In genomic region chr5:115169392-115170127, GRCh38 we compare ENCODE assay signal across 8 cellular contexts. TPM values are rescaled to one million over a fixed set of nuclear protein-coding genes. Genes with fewer than 3 reads are reported as not detected.
DNase-seq lines count a peak whose midpoint lies in the region; ATAC-seq, FAIRE-seq and TF ChIP-seq lines count a peak whose summit lies in the region.

TRIM36 (minus strand) TSS chr5:115169908; CDS start chr5:115169634, 274 bp downstream.

- peak within 1 kb of the TSS; percentile 65 to 89 for H3K27ac ChIP-seq in coronary artery
- peak within 1 kb of the TSS; percentile 40 to 61 for H3K27ac ChIP-seq in left lung

- FAIRE-seq in GM19239 (lab: Jason Lieb, UNC) = peak; percentile 94

- DNase-seq in BJ (ENCODE audit: low read depth) (peak; percentile 50), GM19239 (ENCODE audit: insufficient read length, low spot score) (peak; percentile 78), NCI-H510A (lab: John Stamatoyannopoulos, UW) (peak; percentile 77), coronary artery (ENCODE audit: low spot score) (peak; percentile 96), left lung (peak; percentile 95 to 98)
- DNase-seq in activated CD4-positive, alpha-beta T cell treated with anti-CD3 and anti-CD28 coated beads for 48 hours = peak; percentile 95
- peak; percentile 90 to 96 for DNase-seq in stimulated activated CD4-positive, alpha-beta T cell treated with anti-CD3 and anti-CD28 coated beads, Interleukin-2, amount 100 ng/mL, for 24 hours

- CTCF ChIA-PET in BJ (lab: Yijun Ruan, JAX) = interaction anchor here (1.2 kb wide), 2 partner anchors 17 to 55 kb away, joined by 3 to 4 read pairs; no protein-coding TSS in a partner anchor

- peak within 1 kb of the TSS; percentile 68 for H3K4me3 ChIP-seq in BJ (ENCODE audit: low read depth, low read length)
- peak within 1 kb of the TSS; percentile 92 for H3K4me3 ChIP-seq in coronary artery
- peak within 1 kb of the TSS; percentile 73 to 90 for H3K4me3 ChIP-seq in left lung

- H3K9me3 ChIP-seq in left lung = no peaks in the 10 kb centered on the region

- no peaks in the 10 kb centered on the region for H3K36me3 ChIP-seq in BJ (ENCODE audit: control insufficient read depth, insufficient read depth, low read length)
- H3K36me3 ChIP-seq in left lung = no peaks in the 10 kb centered on the region

- TF ChIP-seq CTCF in BJ (IDR thresholded peaks at IDR 0.05; ENCODE audit: insufficient read depth, low read depth, low read length) (peak; percentile 31), coronary artery (IDR thresholded peaks at IDR 0.05) (no peak), left lung (IDR thresholded peaks at IDR 0.05) (peak in 1 of 2 donors; percentile 8)

- peaks cover 0 to 23% of the 10 kb centered on the region in 2 donors for H3K4me1 ChIP-seq in left lung

- POLR2A ChIA-PET in BJ (lab: Charles Lee) = no interaction called here

- ATAC-seq in HG03439 (IDR thresholded peaks at IDR 0.05; ENCODE audit: unreplicated experiment) (peak; percentile 99), left lung (peak; percentile 99)

- intact Hi-C loops in left lung (cut with DNase I) = no loop called here

- H3K27me3 ChIP-seq in BJ (ENCODE audit: control insufficient read depth, insufficient read depth, low read length) (peaks cover 20% of the 10 kb centered on the region), left lung (peaks cover 18 to 97% of the 10 kb centered on the region in 2 donors)

RNA-seq across cellular contexts. Expression of gene TRIM36, which starts in this region (rescaled TPM):
- polyA plus RNA-seq in BJ (2011; rRNA removed) = 0.15 and 0.20 TPM in 2 replicates
- 0.21 and 0.71 TPM in 2 replicates for polyA minus RNA-seq in BJ (2011; rRNA and poly(A)+ RNA removed)
- total RNA-seq in left lung = 1 to 10 TPM; 4.4 to 6.9 TPM

Comparison
In these comparisons a context has a peak if more than half of its experiments do, and no peak if none do; other contexts are left out.
1. Peak in every context shown above with its lines: DNase-seq, ATAC-seq, H3K4me3 ChIP-seq and H3K27ac ChIP-seq.
2. Peak in DNase-seq and H3K4me3 ChIP-seq in BJ; RNA of the gene not detected or under 1 TPM.